Comparison of ENCODE assay signal across 17 cellular contexts in genomic region chr2:99933894-99934650, GRCh38.
"Had no signal": no experiment of that assay in that cellular context is flagged by ENCODE, and none has a peak within 500 bp of the region (broad histone marks: within the 10 kb centered on the region; RNA-seq: fewer than 3 reads in every experiment).

No MANE protein-coding gene starts in this region.

- H2AFZ ChIP-seq: hepatocyte had no signal

- H3K4me1 ChIP-seq: pancreas, upper lobe of right lung had no signal

- H3K4me3 ChIP-seq: hepatocyte, pancreas, upper lobe of right lung had no signal

- H3K4me2 ChIP-seq: hepatocyte had no signal

- H3K9me3 ChIP-seq: pancreas, upper lobe of right lung had no signal

- DNase-seq: activated CD4-positive, alpha-beta T cell treated with anti-CD3 and anti-CD28 coated beads for 36 hours; activated CD4-positive, alpha-beta T cell treated with anti-CD3 and anti-CD28 coated beads, Interleukin-2, amount 50 U/mL, for 48 hours; activated gamma-delta T cell; dermis blood vessel endothelial cell; effector memory CD4-positive, alpha-beta T cell; foreskin fibroblast; left cardiac atrium; mesenchymal stem cell; naive thymus-derived CD8-positive, alpha-beta T cell; pancreas; stimulated activated CD4-positive, alpha-beta T cell treated with anti-CD3 and anti-CD28 coated beads, Interleukin-4, amount 100 ng/mL, for 4 hours; stimulated activated naive CD4-positive, alpha-beta T cell; upper lobe of right lung; WERI-Rb-1 had no signal

- H3K27ac ChIP-seq: hepatocyte, pancreas, upper lobe of right lung, WERI-Rb-1 had no signal

- ATAC-seq: activated CD4-positive, alpha-beta T cell treated with anti-CD3 and anti-CD28 coated beads for 36 hours; left cardiac atrium; naive thymus-derived CD8-positive, alpha-beta T cell; pancreas; sciatic nerve; upper lobe of right lung had no signal

- H3K79me2 ChIP-seq: hepatocyte had no signal

- H3K27me3 ChIP-seq: pancreas, upper lobe of right lung had no signal

- H3K36me3 ChIP-seq: pancreas, upper lobe of right lung, WERI-Rb-1 had no signal

- FAIRE-seq: islet of Langerhans, pancreas had no signal
